ENCODE assay signal across 8 cellular contexts in the genomic region with DNA sequence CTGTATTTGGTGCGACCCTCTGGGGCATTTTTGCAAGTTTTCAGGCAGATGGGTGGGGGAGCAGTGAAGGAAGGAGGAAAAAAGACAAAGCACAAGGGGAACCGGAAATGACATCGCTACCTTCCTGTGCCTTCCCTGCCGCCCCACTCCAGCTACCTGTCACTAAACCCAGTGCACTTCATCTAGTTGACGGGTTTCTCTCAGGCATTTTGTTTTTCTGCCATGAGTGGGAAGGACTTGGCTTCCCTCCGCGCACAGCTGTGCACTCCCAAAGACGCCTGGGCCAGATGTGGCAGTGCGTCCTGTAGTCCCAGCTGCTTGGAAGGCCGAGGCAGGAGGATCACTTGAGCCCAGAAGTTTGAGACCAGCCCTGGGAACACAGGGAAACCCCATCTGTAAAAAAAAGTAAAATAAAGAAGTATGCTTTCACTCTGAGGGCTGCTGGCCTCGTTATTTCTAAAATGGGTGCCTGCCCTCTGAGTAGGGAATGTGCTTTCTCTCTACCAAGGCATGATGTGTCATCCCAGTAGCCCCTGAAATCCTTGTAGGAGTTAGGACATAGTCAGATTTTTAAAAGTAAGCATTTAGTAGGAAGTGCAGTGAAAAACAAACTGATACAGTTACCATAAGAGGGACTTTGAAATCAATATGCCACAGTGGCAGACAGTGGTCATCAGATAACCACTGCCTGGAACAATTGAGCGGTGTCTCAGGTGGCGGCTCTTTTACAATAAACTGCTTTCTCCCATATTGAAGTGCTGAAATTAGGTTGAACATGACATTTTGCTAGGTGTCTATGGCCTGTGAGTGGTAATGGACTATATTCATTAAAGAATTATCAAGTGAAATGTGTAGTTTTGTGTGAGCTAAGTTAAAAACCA.
DNase-seq lines count a peak whose midpoint lies in the region; ATAC-seq and TF ChIP-seq lines count a peak whose summit lies in the region.

No MANE protein-coding gene starts in this region.

- no peaks in the 10 kb centered on the region for H3K27me3 Mint-ChIP-seq in activated T-helper 17 cell treated with anti-CD3 and anti-CD28 coated beads, Interleukin-2, amount 50 U/mL, for 72 hours

- WGBS in lower leg skin, 2 donors: 45 to 50% methylated on average over 13 of the region's 13 CpGs

- no peaks in the 10 kb centered on the region for H3K9me3 Mint-ChIP-seq in activated T-helper 17 cell treated with anti-CD3 and anti-CD28 coated beads, Interleukin-2, amount 50 U/mL, for 72 hours

- H3K27me3 ChIP-seq in left lung: no peaks in the 10 kb centered on the region

- peak; percentile 62 for ATAC-seq in activated T-helper 17 cell treated with anti-CD3 and anti-CD28 coated beads, Interleukin-2, amount 50 U/mL, for 72 hours (replicated peaks)
- ATAC-seq in left lung (no peak), GM21825 (IDR thresholded peaks at IDR 0.05; ENCODE audit: unreplicated experiment) (no peak), HG02678 (IDR thresholded peaks at IDR 0.05; ENCODE audit: unreplicated experiment) (no peak)

- no peak for TF ChIP-seq POLR2A in lower leg skin (IDR thresholded peaks at IDR 0.05)

- TF ChIP-seq CTCF in 22Rv1 (IDR thresholded peaks at IDR 0.05) (no peak), left lung (IDR thresholded peaks at IDR 0.05) (no peak), lower leg skin (IDR thresholded peaks at IDR 0.05) (no peak)

- H3K27ac Mint-ChIP-seq in activated T-helper 17 cell treated with anti-CD3 and anti-CD28 coated beads, Interleukin-2, amount 50 U/mL, for 72 hours: peak overlapping the region; percentile 96

- intact Hi-C loops in left lung (cut with DNase I) (no loop called here), lower leg skin (cut with DNase I; ENCODE audit: low total_unique reads) (no loop called here)

- peak; percentile 35 for DNase-seq in EL
- peak in 1 of 2 donors; percentile 26 for DNase-seq in left lung
- DNase-seq in lower leg skin (ENCODE audit: low spot score in 2 of 2): no peak
- no peak for DNase-seq in medulla oblongata (ENCODE audit: extremely low spot score)

- H3K27ac ChIP-seq in 22Rv1 (peak overlapping the region; percentile 83), left lung (peak overlapping the region; percentile 39 to 66)

- peaks cover 38% of the 10 kb centered on the region for H3K4me1 Mint-ChIP-seq in activated T-helper 17 cell treated with anti-CD3 and anti-CD28 coated beads, Interleukin-2, amount 50 U/mL, for 72 hours

- H3K4me3 ChIP-seq in left lung: no peak overlapping the region
- no peak overlapping the region for H3K4me3 ChIP-seq in lower leg skin (ENCODE audit: low read depth, poor library complexity, severe bottlenecking)

- peaks cover 15 to 33% of the 10 kb centered on the region in 2 donors for H3K4me1 ChIP-seq in left lung

- no peaks in the 10 kb centered on the region for H3K9me3 ChIP-seq in left lung

- peaks cover 29% of the 10 kb centered on the region for H3K36me3 Mint-ChIP-seq in activated T-helper 17 cell treated with anti-CD3 and anti-CD28 coated beads, Interleukin-2, amount 50 U/mL, for 72 hours (ENCODE audit: low read depth)

- H3K4me3 Mint-ChIP-seq in activated T-helper 17 cell treated with anti-CD3 and anti-CD28 coated beads, Interleukin-2, amount 50 U/mL, for 72 hours: peak overlapping the region; percentile 89

- H3K36me3 ChIP-seq in left lung: peaks cover 0 to 22% of the 10 kb centered on the region in 2 donors
